ENCODE assay signal across 16 cellular contexts in the genomic region with DNA sequence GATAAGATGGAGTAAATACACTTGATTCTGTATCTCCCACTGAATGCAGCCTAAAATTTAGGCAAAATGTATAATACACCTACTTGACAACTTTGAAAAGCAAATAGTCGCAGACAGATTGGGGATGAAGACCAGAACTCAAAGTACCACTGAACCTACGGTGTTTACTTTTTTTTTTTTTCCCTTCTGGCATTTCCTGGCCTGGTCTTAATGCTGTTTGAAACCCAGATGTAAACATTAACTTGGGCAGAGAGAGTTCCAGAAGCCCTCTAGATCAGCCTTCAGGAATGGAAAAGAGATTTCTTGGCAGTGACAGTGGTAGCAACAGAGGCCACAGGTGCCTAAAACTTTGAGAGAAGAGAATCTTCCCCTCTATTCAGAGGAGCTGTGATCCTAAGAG. TPM values are rescaled to one million over a fixed set of nuclear protein-coding genes. Genes with fewer than 3 reads are reported as not detected.
DNase-seq lines count a peak whose midpoint lies in the region; ATAC-seq and TF ChIP-seq lines count a peak whose summit lies in the region.
"Had no signal": no experiment of that assay in that cellular context is flagged by ENCODE, and none has a peak within 500 bp of the region (broad histone marks: within the 10 kb centered on the region; RNA-seq: fewer than 3 reads in every experiment).

No MANE protein-coding gene starts in this region.

- intact Hi-C loops in right lobe of liver (cut with DNase I): no loop called here
- intact Hi-C loops in gastrocnemius medialis (cut with DNase I; ENCODE audit: low total_unique reads): loop anchor here (5.0 kb wide), 1 partner anchor 82 kb away; no protein-coding TSS in a partner anchor

- H3K27ac ChIP-seq in duodenal mucosa (ENCODE audit: low read depth, low read length) (peak overlapping the region; percentile 47), right lobe of liver (peak overlapping the region; percentile 84 to 100 (median 97)), gastrocnemius medialis (peak overlapping the region; percentile 94 to 99 (median 96))
- H3K27ac ChIP-seq: neural progenitor cell, thyroid gland had no signal

- in situ Hi-C loops in gastrocnemius medialis (cut with MboI; ENCODE audit: low sequenced_read_pairs in 4 of 4): loop anchor here in 1 of 4 donors (5.0 kb wide), 1 partner anchor 82 kb away; no protein-coding TSS in a partner anchor

- H3K27me3 ChIP-seq in duodenal mucosa (ENCODE audit: control insufficient read depth in 1 of 2, insufficient read depth in 2 of 2, low read length in 2 of 2) (no peaks in the 10 kb centered on the region), right lobe of liver (no peaks in the 10 kb centered on the region), gastrocnemius medialis (no peaks in the 10 kb centered on the region)
- H3K27me3 ChIP-seq: neural progenitor cell, thyroid gland had no signal

- H3K36me3 ChIP-seq in duodenal mucosa (ENCODE audit: control insufficient read depth in 1 of 2, insufficient read depth in 2 of 2, low read length in 2 of 2): no peaks in the 10 kb centered on the region
- no peaks in the 10 kb centered on the region for H3K36me3 ChIP-seq in right lobe of liver
- peaks cover 0 to 18% of the 10 kb centered on the region in 2 donors for H3K36me3 ChIP-seq in gastrocnemius medialis
- H3K36me3 ChIP-seq: neural progenitor cell, thyroid gland had no signal

- peak; percentile 42 for DNase-seq in HuH-7 (ENCODE audit: low spot score)
- DNase-seq in right lobe of liver: no peak
- DNase-seq in gastrocnemius medialis: no peak
- DNase-seq in RKO (ENCODE audit: low spot score): no peak
- no peak for DNase-seq in NCI-H1417 treated with DMSO at 0.1 percent for 48 hours (lab: John Stamatoyannopoulos, UW)
- DNase-seq: hippocampal formation, NCI-H1694 had no signal

- ATAC-seq in right lobe of liver: peak; percentile 54 to 66 (median 61)
- no peak for ATAC-seq in gastrocnemius medialis
- ATAC-seq in HG02571 (IDR thresholded peaks at IDR 0.05; ENCODE audit: unreplicated experiment): no peak
- ATAC-seq in HG02852 (IDR thresholded peaks at IDR 0.05; ENCODE audit: unreplicated experiment): no peak
- ATAC-seq: activated T-cell treated with anti-CD3 and anti-CD28 coated beads, Interleukin-2, amount 50 U/mL, for 72 hours had no signal

- H3K9me3 ChIP-seq in duodenal mucosa (ENCODE audit: control insufficient read depth in 1 of 2, low read length in 2 of 2): peaks cover 0 to 3% of the 10 kb centered on the region in 2 donors
- no peaks in the 10 kb centered on the region for H3K9me3 ChIP-seq in right lobe of liver
- no peaks in the 10 kb centered on the region for H3K9me3 ChIP-seq in gastrocnemius medialis
- H3K9me3 ChIP-seq: thyroid gland had no signal

- TF ChIP-seq POLR2A in right lobe of liver (IDR thresholded peaks at IDR 0.05): no peak
- no peak for TF ChIP-seq POLR2A in gastrocnemius medialis (IDR thresholded peaks at IDR 0.05)

- TF ChIP-seq CTCF in right lobe of liver (IDR thresholded peaks at IDR 0.05) (no peak), gastrocnemius medialis (IDR thresholded peaks at IDR 0.05 in 4 of 5, conservative IDR thresholded peaks at IDR 0.05 in 1 of 5) (no peak)

- no peak overlapping the region for H3K4me3 ChIP-seq in duodenal mucosa (ENCODE audit: low read depth in 1 of 2, low read length in 2 of 2)
- H3K4me3 ChIP-seq in right lobe of liver: no peak overlapping the region
- H3K4me3 ChIP-seq in gastrocnemius medialis: no peak overlapping the region
- H3K4me3 ChIP-seq: K562, neural progenitor cell, thyroid gland had no signal

- H3K4me1 ChIP-seq in duodenal mucosa (ENCODE audit: control insufficient read depth in 1 of 2, insufficient read depth in 2 of 2, low read length in 2 of 2) (peaks cover 12 to 21% of the 10 kb centered on the region in 2 donors), right lobe of liver (peaks cover 0 to 38% (median 15%) of the 10 kb centered on the region in 4 donors), gastrocnemius medialis (peaks cover 42 to 55% of the 10 kb centered on the region in 2 donors)
- H3K4me1 ChIP-seq: neural progenitor cell had no signal

- 21% methylated on average over 2 of the region's 2 CpGs for WGBS in right lobe of liver (ENCODE audit: insufficient coverage, low coverage, low lambda C conversion rate, missing lambda C conversion rate)

- H3K9ac ChIP-seq in duodenal mucosa (ENCODE audit: low read depth in 1 of 2, low read length in 2 of 2): peak overlapping the region in 1 of 2 donors; percentile 35
- H3K9ac ChIP-seq: neural progenitor cell had no signal

RNA-seq across cellular contexts. Expression of gene ALPK3, which starts 27.8 kb away (rescaled TPM):
- total RNA-seq in right lobe of liver (10 to 100 TPM in 1 of 6 experiments, 1 to 10 TPM in 5; 1.3 to 12.5 (median 5.5) TPM), gastrocnemius medialis (100 to 1,000 TPM; 131 to 406 (median 305) TPM)

RNA-seq across cellular contexts. Expression of gene SLC28A1, which starts 39.5 kb away (rescaled TPM):
- total RNA-seq in right lobe of liver: 10 to 100 TPM; 33.2 to 75.4 (median 49.9) TPM
- total RNA-seq in gastrocnemius medialis: under 1 TPM in 1 of 4 donors, not detected in 3; 0.47 TPM
- total RNA-seq: activated CD8-positive, alpha-beta memory T cell treated with anti-CD3 and anti-CD28 coated beads for 36 hours; activated T-cell treated with anti-CD3 and anti-CD28 coated beads, Interleukin-2, amount 50 U/mL, for 72 hours; CD4-positive, alpha-beta memory T cell; K562; thyroid gland had no signal

Comparison
In these comparisons a context has a peak if more than half of its experiments do, and no peak if none do; other contexts are left out.
1. H3K27ac ChIP-seq: peak in every context shown above with its lines; median percentile 97 in right lobe of liver; 96 in gastrocnemius medialis; 47 in duodenal mucosa.
2. ATAC-seq: peak in right lobe of liver (4 of 4); none in gastrocnemius medialis (0 of 2), HG02571 (single experiment) and HG02852 (single experiment).
3. RNA of gene ALPK3, which starts 27.8 kb away (total RNA-seq): 131 to 406 TPM in gastrocnemius medialis; 1.3 to 12.5 TPM in right lobe of liver; every median in the first group is over 4 times any median in the second.
4. RNA of gene SLC28A1, which starts 39.5 kb away (total RNA-seq): 33.2 to 75.4 TPM in right lobe of liver; 0.47 TPM in gastrocnemius medialis; every median in the first group is over 10 times any median in the second.